In genomic region chr19:1438933-1439358, GRCh38 we compare ENCODE assay signal across 8 cellular contexts. TPM values are rescaled to one million over a fixed set of nuclear protein-coding genes. Genes with fewer than 3 reads are reported as not detected.
A peak's percentile ranks its signal among the peaks of the same experiment; 100 is the strongest.
DNase-seq lines count a peak whose midpoint lies in the region; ATAC-seq and TF ChIP-seq lines count a peak whose summit lies in the region.

No MANE protein-coding gene starts in this region.

- H3K27me3 ChIP-seq in OCI-LY1 (ENCODE audit: insufficient read depth, low read length): no peaks in the 10 kb centered on the region

- H3K9me2 ChIP-seq in OCI-LY1 (ENCODE audit: low read depth, low read length): no peaks in the 10 kb centered on the region

- H3K36me3 ChIP-seq in OCI-LY1 (ENCODE audit: insufficient read depth, low read length): peaks cover 59% of the 10 kb centered on the region

- H3K79me2 ChIP-seq in OCI-LY1 (ENCODE audit: insufficient read depth, low read length): peaks cover 14% of the 10 kb centered on the region

- H3K4me1 ChIP-seq in OCI-LY1 (ENCODE audit: insufficient read depth, low read length, severe bottlenecking): peaks cover 42% of the 10 kb centered on the region

- H3K36me3 Mint-ChIP-seq in progenitor cell of endocrine pancreas (ENCODE audit: insufficient read depth): peaks cover 23% of the 10 kb centered on the region

- TF ChIP-seq POLR2A in erythroblast (IDR thresholded peaks at IDR 0.05; ENCODE audit: low read length): no peak

- peaks cover 5% of the 10 kb centered on the region for H3K4me1 Mint-ChIP-seq in progenitor cell of endocrine pancreas (ENCODE audit: low read depth)

- peaks cover 6% of the 10 kb centered on the region; the same call in 1 of the 2 replicates for H3F3A ChIP-seq in OCI-LY1 (ENCODE audit: insufficient read depth, low read length)

- H3K9me3 ChIP-seq in OCI-LY1 (ENCODE audit: low read length): no peaks in the 10 kb centered on the region

- no peaks in the 10 kb centered on the region for H3K27me3 Mint-ChIP-seq in progenitor cell of endocrine pancreas

- DNase-seq in GM12864 (ENCODE audit: low read depth) (no peak), epithelial cell of prostate (ENCODE audit: low read depth, low spot score) (no peak), progenitor cell of endocrine pancreas (ENCODE audit: low spot score, unreplicated experiment) (no peak), erythroblast (lab: John Stamatoyannopoulos, UW) (no peak)
- DNase-seq in activated CD4-positive, alpha-beta T cell treated with anti-CD3 and anti-CD28 coated beads for 48 hours: no peak

- no peaks in the 10 kb centered on the region for H3K9me3 Mint-ChIP-seq in progenitor cell of endocrine pancreas (ENCODE audit: low read depth)

- no peak for ATAC-seq in GM19035 (IDR thresholded peaks at IDR 0.05; ENCODE audit: unreplicated experiment)
- no peak for ATAC-seq in GM21717 (IDR thresholded peaks at IDR 0.05; ENCODE audit: unreplicated experiment)

- peak overlapping the region; percentile 66 for H3K27ac ChIP-seq in OCI-LY1 (ENCODE audit: low read depth, low read length, poor library complexity, severe bottlenecking)
- peak overlapping the region; percentile 81 for H3K27ac ChIP-seq in epithelial cell of prostate

- H3K9ac ChIP-seq in OCI-LY1 (ENCODE audit: low read length): peak overlapping the region; percentile 90

- peak overlapping the region; percentile 74 for H3K4me2 ChIP-seq in OCI-LY1 (ENCODE audit: low read length)

- H4K20me1 ChIP-seq in OCI-LY1 (ENCODE audit: insufficient read depth, low read length): no peaks in the 10 kb centered on the region

- TF ChIP-seq CTCF in GM12864 (IDR thresholded peaks at IDR 0.05; ENCODE audit: low read depth, low read length, missing control alignments) (no peak), OCI-LY1 (IDR thresholded peaks at IDR 0.05; ENCODE audit: low read length) (no peak), progenitor cell of endocrine pancreas (IDR thresholded peaks at IDR 0.05; ENCODE audit: unreplicated experiment) (no peak)

- peak overlapping the region; percentile 100 for H3K27ac Mint-ChIP-seq in progenitor cell of endocrine pancreas

- no peak overlapping the region for H2AFZ ChIP-seq in OCI-LY1 (ENCODE audit: low read length)

- peak overlapping the region; percentile 97 for H3K4me3 Mint-ChIP-seq in progenitor cell of endocrine pancreas (ENCODE audit: low read depth)

- H3K4me3 ChIP-seq in GM12864 (ENCODE audit: low read depth, low read length) (peak overlapping the region; percentile 74), OCI-LY1 (ENCODE audit: low read depth, low read length, poor library complexity, severe bottlenecking) (peak overlapping the region; percentile 73)

RNA-seq across cellular contexts. Expression of gene RPS15, which starts 0.8 kb away (rescaled TPM):
- 917 and 938 TPM in 2 replicates for total RNA-seq in progenitor cell of endocrine pancreas

RNA-seq across cellular contexts. Expression of gene APC2, which starts 11.0 kb away (rescaled TPM):
- total RNA-seq in progenitor cell of endocrine pancreas: 5.2 and 5.8 TPM in 2 replicates

RNA-seq across cellular contexts. Expression of gene DAZAP1, which starts 31.6 kb away (rescaled TPM):
- 131 and 136 TPM in 2 replicates for total RNA-seq in progenitor cell of endocrine pancreas

RNA-seq across cellular contexts. Expression of gene GAMT, which starts 37.6 kb away (rescaled TPM):
- total RNA-seq in progenitor cell of endocrine pancreas: 47.0 and 48.5 TPM in 2 replicates

RNA-seq across cellular contexts. Expression of gene C19orf25, which starts 40.1 kb away (rescaled TPM):
- total RNA-seq in progenitor cell of endocrine pancreas: 31.3 and 36.0 TPM in 2 replicates
